ENCODE assay signal across 8 cellular contexts in the genomic region with DNA sequence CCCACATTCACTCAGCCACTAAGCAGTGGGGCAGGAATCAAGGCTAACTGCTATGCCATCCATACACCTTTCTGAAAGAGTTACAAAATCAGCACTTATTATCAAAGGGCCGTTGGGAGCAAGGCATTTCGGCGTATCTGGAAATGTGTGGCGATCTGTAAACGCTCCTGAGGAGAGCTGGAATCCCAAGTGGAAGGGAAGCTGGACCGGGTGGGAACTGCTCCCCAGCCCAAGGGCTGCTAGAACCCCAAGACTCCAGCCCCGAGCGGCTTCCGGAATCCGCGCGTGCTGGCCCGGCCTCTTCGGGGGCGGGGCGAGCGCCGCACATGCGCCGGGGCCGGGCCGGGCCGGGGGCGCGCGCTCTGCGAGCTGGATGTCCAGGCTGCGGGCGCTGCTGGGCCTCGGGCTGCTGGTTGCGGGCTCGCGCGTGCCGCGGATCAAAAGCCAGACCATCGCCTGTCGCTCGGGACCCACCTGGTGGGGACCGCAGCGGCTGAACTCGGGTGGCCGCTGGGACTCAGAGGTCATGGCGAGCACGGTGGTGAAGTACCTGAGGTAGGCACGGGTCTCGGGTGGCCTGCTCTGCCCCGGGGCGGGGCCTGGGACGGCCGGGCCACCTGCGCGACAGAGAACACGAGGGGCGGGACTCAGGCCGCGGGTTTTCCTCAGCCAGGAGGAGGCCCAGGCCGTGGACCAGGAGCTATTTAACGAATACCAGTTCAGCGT. TPM values are rescaled to one million over a fixed set of nuclear protein-coding genes. Genes with fewer than 3 reads are reported as not detected.
DNase-seq lines count a peak whose midpoint lies in the region; ATAC-seq, FAIRE-seq and TF ChIP-seq lines count a peak whose summit lies in the region.

Gene NAXE, plus strand, starts transcription at position 345 of the 726 bp plus-strand sequence. Its CDS starts 29 bp downstream, at position 374.

- peak; percentile 76 for DNase-seq in GM12891 (ENCODE audit: insufficient read length, low spot score)
- peak; percentile 67 for DNase-seq in NCI-H128 (lab: John Stamatoyannopoulos, UW; ENCODE audit: unreplicated experiment)
- peak; percentile 55 for DNase-seq in T-helper 9 cell
- DNase-seq in astrocyte of the hippocampus (ENCODE audit: low read depth, low spot score), result peak; percentile 88
- peak; percentile 49 to 72 for DNase-seq in hippocampal formation (lab: John Stamatoyannopoulos, UW)
- no peak for DNase-seq in renal cortical epithelial cell (ENCODE audit: low read depth)

- peak; percentile 86 for TF ChIP-seq POLR2A in GM12891 (IDR thresholded peaks at IDR 0.05; ENCODE audit: low read depth, low read length)

- peak; percentile 94 for ATAC-seq in HG02610 (IDR thresholded peaks at IDR 0.05; ENCODE audit: unreplicated experiment)
- ATAC-seq in GM18870 (IDR thresholded peaks at IDR 0.05; ENCODE audit: unreplicated experiment), result no peak

- FAIRE-seq in GM12891 (lab: Jason Lieb, UNC), result peak; percentile 84

TF ChIP-seq in GM12891, 5 proteins besides CTCF, POLR2A, EP300 and RAD21:
- TF ChIP-seq POLR2AphosphoS5 (IDR thresholded peaks at IDR 0.05; ENCODE audit: low read depth, low read length), result peak; percentile 87
- TF ChIP-seq POU2F2 (IDR thresholded peaks at IDR 0.05; ENCODE audit: low read depth, low read length), result no peak; the same call in none of the 2 replicates
- no peak for TF ChIP-seq PAX5 (IDR thresholded peaks at IDR 0.05; ENCODE audit: insufficient read depth, low read length, severe bottlenecking)
- 0 out of 2 replicates have a peak, but pooled peaks have one; percentile 17 for TF ChIP-seq SPI1 (IDR thresholded peaks at IDR 0.05; ENCODE audit: low read depth, low read length)
- no peak; the same call in none of the 2 replicates for TF ChIP-seq TAF1 (IDR thresholded peaks at IDR 0.05; ENCODE audit: low read depth, low read length)

RNA-seq across cellular contexts. Expression of gene NAXE, which starts in this region (rescaled TPM):
- polyA plus RNA-seq in GM12891 (2012; ENCODE audit: low read depth, missing spikeins), result 60.1 TPM
- total RNA-seq in renal cortical epithelial cell, result 92.9 and 138 TPM in 2 replicates
